ENCODE assay signal across 18 cellular contexts in the genomic region with DNA sequence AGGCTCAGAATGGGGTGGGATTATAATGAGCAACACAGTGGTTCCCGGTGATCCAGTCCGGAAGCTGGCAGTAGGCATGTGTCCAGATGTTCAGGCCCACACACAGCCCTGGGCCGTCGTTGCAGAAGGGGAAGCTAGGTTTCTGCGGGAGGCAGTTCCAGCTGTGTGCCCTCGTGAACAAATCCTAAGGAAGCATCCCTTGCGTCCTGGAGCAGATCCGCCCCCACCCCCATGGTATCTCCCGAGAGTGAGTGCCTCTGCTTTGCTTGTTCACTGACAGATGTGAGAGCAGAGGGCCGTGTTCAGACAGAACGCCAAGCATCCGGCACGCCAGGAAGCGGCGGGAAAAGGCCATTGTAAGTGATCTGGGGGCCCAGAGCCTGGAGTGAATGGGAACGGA.
DNase-seq lines count a peak whose midpoint lies in the region; ATAC-seq and TF ChIP-seq lines count a peak whose summit lies in the region.
"Had no signal": no experiment of that assay in that cellular context is flagged by ENCODE, and none has a peak within 500 bp of the region (broad histone marks: within the 10 kb centered on the region; RNA-seq: fewer than 3 reads in every experiment).

No MANE protein-coding gene starts in this region.

- POLR2A ChIA-PET in AG04450 (lab: Yijun Ruan, JAX) (interaction anchor here (0.6 to 1.5 kb wide), 3 partner anchors 120 to 161 kb away, joined by 4 read pairs; a partner anchor contains a TSS), RWPE1 (lab: Yijun Ruan, JAX; ENCODE audit: low non-redundant PET) (no interaction called here)

- peak overlapping the region in 2 of 3 experiments; percentile 41 to 50 for H3K4me3 Mint-ChIP-seq in nephron
- H3K4me3 Mint-ChIP-seq: dendritic cell treated with granulocyte-macrophage colony-stimulating factor and Interleukin-4, amounts not matched to agents 40 ng/mL and 50 ng/mL, for 4 days; natural killer cell had no signal

- peaks cover 3% of the 10 kb centered on the region for H3K27me3 ChIP-seq in AG04450 (ENCODE audit: control insufficient read depth, insufficient read depth, low read length)
- H3K27me3 ChIP-seq: esophagus muscularis mucosa had no signal

- H3K27me3 Mint-ChIP-seq in nephron (ENCODE audit: low read depth) = no peaks in the 10 kb centered on the region
- H3K27me3 Mint-ChIP-seq: dendritic cell treated with granulocyte-macrophage colony-stimulating factor and Interleukin-4, amounts not matched to agents 40 ng/mL and 50 ng/mL, for 4 days had no signal

- H3K9me3 ChIP-seq in AG04450 (ENCODE audit: control insufficient read depth, insufficient read depth, low read length) = no peaks in the 10 kb centered on the region
- H3K9me3 ChIP-seq: esophagus muscularis mucosa had no signal

- H3K4me3 ChIP-seq in AG04450 (ENCODE audit: low read depth, low read length) = no peak overlapping the region
- H3K4me3 ChIP-seq in fibroblast of mammary gland (ENCODE audit: control insufficient read depth, low read depth, low read length) = no peak overlapping the region
- H3K4me3 ChIP-seq: esophagus muscularis mucosa had no signal

- peaks cover 15% of the 10 kb centered on the region for H3K4me1 Mint-ChIP-seq in nephron
- H3K4me1 Mint-ChIP-seq: natural killer cell had no signal

- H3K27ac ChIP-seq in AG04450 (ENCODE audit: low read depth, low read length) (peak overlapping the region; percentile 11), RWPE1 (peak overlapping the region; percentile 61)
- H3K27ac ChIP-seq: esophagus muscularis mucosa had no signal

- no peaks in the 10 kb centered on the region for H3K9me3 Mint-ChIP-seq in nephron
- H3K9me3 Mint-ChIP-seq: dendritic cell treated with granulocyte-macrophage colony-stimulating factor and Interleukin-4, amounts not matched to agents 40 ng/mL and 50 ng/mL, for 4 days; natural killer cell had no signal

- CTCF ChIA-PET in AG04450 (lab: Charles Lee) = interaction anchor here (0.5 to 17.6 kb wide), 5 partner anchors 10 to 379 kb away, joined by 3 to 478 read pairs (median 325); a partner anchor contains a TSS
- CTCF ChIA-PET in RWPE1 (lab: Yijun Ruan, JAX) = interaction anchor here (1.0 to 7.3 kb wide), 5 partner anchors 11 to 197 kb away, joined by 4 to 109 read pairs (median 29); a partner anchor contains a TSS

- DNase-seq in AG04450 (ENCODE audit: low read depth, low spot score) = no peak
- no peak for DNase-seq in RWPE1 (ENCODE audit: low spot score)
- peak; percentile 21 for DNase-seq in fibroblast of mammary gland (ENCODE audit: low read depth)
- DNase-seq in SW 1271 (lab: John Stamatoyannopoulos, UW) = no peak
- no peak for DNase-seq in NCI-H146 treated with DMSO at 0.1 percent for 48 hours (lab: John Stamatoyannopoulos, UW; ENCODE audit: unreplicated experiment)
- DNase-seq in EL = no peak
- DNase-seq: AML-193; Kasumi-1; left colon; natural killer cell; NCI-H1694; NCI-H2227 treated with DMSO at 0.1 percent for 48 hours; stimulated activated CD4-positive, alpha-beta T cell treated with anti-CD3 and anti-CD28 coated beads, Interleukin-2, amount 100 ng/mL, for 24 hours; T1000 had no signal

- H3K36me3 Mint-ChIP-seq in nephron (ENCODE audit: low read depth) = no peaks in the 10 kb centered on the region
- H3K36me3 Mint-ChIP-seq: natural killer cell had no signal

- ATAC-seq in GM21529 (IDR thresholded peaks at IDR 0.05; ENCODE audit: unreplicated experiment) = no peak
- ATAC-seq: natural killer cell had no signal

- H3K27ac Mint-ChIP-seq in nephron = peak overlapping the region; percentile 61 to 91 (median 84)
- H3K27ac Mint-ChIP-seq: dendritic cell treated with granulocyte-macrophage colony-stimulating factor and Interleukin-4, amounts not matched to agents 40 ng/mL and 50 ng/mL, for 4 days; natural killer cell had no signal

- no peak for TF ChIP-seq CTCF in AG04450 (IDR thresholded peaks at IDR 0.05; ENCODE audit: low read depth, low read length)
- no peak for TF ChIP-seq CTCF in RWPE1 (conservative IDR thresholded peaks at IDR 0.05; ENCODE audit: low read depth)
- TF ChIP-seq CTCF in fibroblast of mammary gland (conservative IDR thresholded peaks at IDR 0.05; ENCODE audit: control insufficient read depth, insufficient read depth, low read depth, low read length) = no peak
- TF ChIP-seq CTCF in nephron (IDR thresholded peaks at IDR 0.05; ENCODE audit: unreplicated experiment in 3 of 3) = no peak
